Comparison of ENCODE assay signal across 18 cellular contexts in the genomic region with DNA sequence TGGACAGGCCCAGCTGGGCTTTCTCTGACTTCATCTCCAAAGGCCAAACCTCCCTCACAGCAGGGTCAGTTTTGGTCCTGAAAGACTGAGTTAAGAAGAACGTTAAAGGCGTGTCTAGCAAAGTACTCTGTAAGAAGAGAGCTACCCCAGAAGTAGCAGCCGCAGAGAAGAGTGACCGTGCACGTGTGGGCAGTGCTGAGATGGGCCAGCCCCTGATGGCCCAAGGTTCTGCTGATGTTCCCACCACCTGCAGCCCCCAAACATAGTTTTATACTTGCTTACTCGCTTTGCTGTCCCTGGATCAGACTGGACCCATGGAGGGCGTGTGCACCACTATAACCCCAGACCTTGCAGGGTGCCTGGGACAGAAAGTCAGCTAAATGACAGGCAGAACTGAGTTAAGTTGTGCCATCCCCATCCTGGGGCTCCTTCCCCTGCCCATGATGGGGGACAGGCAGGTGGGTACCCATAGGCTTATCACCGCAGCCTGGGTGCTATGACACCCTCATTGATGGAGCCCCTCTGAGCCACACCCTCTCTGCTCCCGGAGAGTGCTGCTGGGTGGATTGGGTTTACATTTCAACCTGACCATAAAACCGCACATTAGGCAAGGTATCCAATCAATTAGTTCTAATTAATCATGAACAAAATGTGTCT.
DNase-seq lines count a peak whose midpoint lies in the region; ATAC-seq, FAIRE-seq and TF ChIP-seq lines count a peak whose summit lies in the region.
"Had no signal": no experiment of that assay in that cellular context is flagged by ENCODE, and none has a peak within 500 bp of the region (broad histone marks: within the 10 kb centered on the region; RNA-seq: fewer than 3 reads in every experiment).

No MANE protein-coding gene starts in this region.

- H3K9me3 ChIP-seq in right atrium auricular region (no peaks in the 10 kb centered on the region), heart right ventricle (no peaks in the 10 kb centered on the region), KOPT-K1 (ENCODE audit: insufficient read depth, low read length, poor library complexity, severe bottlenecking) (no peaks in the 10 kb centered on the region)
- H3K9me3 ChIP-seq: SJSA1, thyroid gland had no signal

- no peaks in the 10 kb centered on the region for H3K27me3 Mint-ChIP-seq in type B pancreatic cell
- H3K27me3 Mint-ChIP-seq: activated naive CD8-positive, alpha-beta T cell had no signal

- DNase-seq in right atrium auricular region (ENCODE audit: low spot score) (peak; percentile 36), heart right ventricle (no peak), type B pancreatic cell (ENCODE audit: extremely low spot score, unreplicated experiment) (peak; percentile 42), GM12892 (ENCODE audit: insufficient read length) (no peak)
- no peak for DNase-seq in stimulated activated CD4-positive, alpha-beta T cell treated with anti-CD3 and anti-CD28 coated beads, Interleukin-4, amount 100 ng/mL, for 1 hour
- no peak for DNase-seq in effector CD8-positive, alpha-beta T cell (lab: John Stamatoyannopoulos, UW)
- DNase-seq: caudate nucleus, GOT3, midbrain, NCI-H2171, thyroid gland had no signal

- no peak overlapping the region for H3K27ac Mint-ChIP-seq in type B pancreatic cell
- H3K27ac Mint-ChIP-seq: activated naive CD8-positive, alpha-beta T cell had no signal

- no peaks in the 10 kb centered on the region for H3K27me3 ChIP-seq in right atrium auricular region
- peaks cover 0 to 7% (median 0%) of the 10 kb centered on the region in 7 donors for H3K27me3 ChIP-seq in heart right ventricle
- H3K27me3 ChIP-seq: SJSA1, thyroid gland had no signal

- H3K36me3 ChIP-seq in right atrium auricular region: no peaks in the 10 kb centered on the region
- H3K36me3 ChIP-seq in heart right ventricle: no peaks in the 10 kb centered on the region
- H3K36me3 ChIP-seq in KOPT-K1 (ENCODE audit: insufficient read depth, low read length): no peaks in the 10 kb centered on the region
- H3K36me3 ChIP-seq: SJSA1, thyroid gland had no signal

- no peak for FAIRE-seq in GM12892 (lab: Jason Lieb, UNC)
- FAIRE-seq: endothelial cell of umbilical vein, TTC549 had no signal

- TF ChIP-seq CTCF in right atrium auricular region (IDR thresholded peaks at IDR 0.05) (no peak), heart right ventricle (IDR thresholded peaks at IDR 0.05) (no peak), type B pancreatic cell (conservative IDR thresholded peaks at IDR 0.05) (no peak)

- no peak overlapping the region for H3K4me3 ChIP-seq in right atrium auricular region
- no peak overlapping the region for H3K4me3 ChIP-seq in heart right ventricle
- H3K4me3 ChIP-seq: SJSA1, thyroid gland had no signal

- peaks cover 6% of the 10 kb centered on the region for H3K9me3 Mint-ChIP-seq in type B pancreatic cell

- H3K36me3 Mint-ChIP-seq in type B pancreatic cell: no peaks in the 10 kb centered on the region
- H3K36me3 Mint-ChIP-seq: activated naive CD8-positive, alpha-beta T cell had no signal

- H3K4me1 Mint-ChIP-seq in type B pancreatic cell (ENCODE audit: unreplicated experiment): peaks cover 7% of the 10 kb centered on the region

- no peak for ATAC-seq in heart right ventricle
- ATAC-seq in HG02588 (IDR thresholded peaks at IDR 0.05; ENCODE audit: unreplicated experiment): peak; percentile 31

- intact Hi-C loops in heart right ventricle (cut with DNase I): no loop called here

- TF ChIP-seq POLR2A in GM12892 (IDR thresholded peaks at IDR 0.05; ENCODE audit: low read depth, low read length): no peak

- H3K27ac ChIP-seq in right atrium auricular region: no peak overlapping the region
- H3K27ac ChIP-seq in heart right ventricle: no peak overlapping the region
- peak overlapping the region; percentile 93 for H3K27ac ChIP-seq in KOPT-K1 (ENCODE audit: low read depth, low read length, poor library complexity, severe bottlenecking)
- H3K27ac ChIP-seq: parathyroid adenoma, SJSA1, thyroid gland had no signal

- no peak overlapping the region for H3K4me3 Mint-ChIP-seq in type B pancreatic cell
- H3K4me3 Mint-ChIP-seq: activated naive CD8-positive, alpha-beta T cell had no signal

- 90 to 95% methylated on average over 10 of the region's 10 CpGs for WGBS in heart right ventricle, 2 donors

- no peaks in the 10 kb centered on the region for H3K4me1 ChIP-seq in right atrium auricular region
- peaks cover 0 to 12% (median 0%) of the 10 kb centered on the region in 9 donors for H3K4me1 ChIP-seq in heart right ventricle
- H3K4me1 ChIP-seq: parathyroid adenoma, SJSA1, thyroid gland had no signal

Comparison
In these comparisons a context has a peak if more than half of its experiments do, and no peak if none do; other contexts are left out.
1. DNase-seq: peak in right atrium auricular region (single experiment) and type B pancreatic cell (single experiment); none in heart right ventricle (0 of 2), stimulated activated CD4-positive, alpha-beta T cell treated with anti-CD3 and anti-CD28 coated beads, Interleukin-4, amount 100 ng/mL, for 1 hour (single experiment), effector CD8-positive, alpha-beta T cell (single experiment) and GM12892 (single experiment).